ENCODE assay signal across 10 cellular contexts in the genomic region with DNA sequence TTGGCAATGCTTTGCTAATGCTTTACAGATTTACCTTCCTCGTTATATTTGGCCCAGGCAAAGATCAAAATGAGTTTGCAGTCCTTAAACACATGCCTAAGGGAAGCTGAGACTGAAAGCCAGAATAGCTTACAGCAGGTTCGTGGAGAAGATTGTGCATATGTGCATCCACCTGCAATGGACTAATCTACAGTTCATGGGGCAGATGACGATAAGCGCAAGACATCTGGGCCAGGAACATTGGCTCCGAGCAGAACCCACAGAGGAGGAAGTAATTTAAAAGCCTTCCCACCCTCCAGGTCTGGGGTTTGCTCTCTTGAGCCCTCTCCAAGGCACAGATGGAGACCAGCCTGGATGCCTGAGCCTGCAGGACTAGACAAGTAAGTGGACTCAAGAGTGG.
A peak's percentile ranks its signal among the peaks of the same experiment; 100 is the strongest.
DNase-seq lines count a peak whose midpoint lies in the region; ATAC-seq, FAIRE-seq and TF ChIP-seq lines count a peak whose summit lies in the region.
"Had no signal": no experiment of that assay in that cellular context is flagged by ENCODE, and none has a peak within 500 bp of the region (broad histone marks: within the 10 kb centered on the region; RNA-seq: fewer than 3 reads in every experiment).

No MANE protein-coding gene starts in this region.

- no peak overlapping the region for H3K4me2 ChIP-seq in HepG2 (ENCODE audit: low read depth, low read length)

- peaks cover 82% of the 10 kb centered on the region for H3K4me1 Mint-ChIP-seq in activated naive CD4-positive, alpha-beta T cell treated with anti-CD3 and anti-CD28 coated beads, Interleukin-2, amount 50 U/mL, for 24 hours
- H3K4me1 Mint-ChIP-seq in central memory CD8-positive, alpha-beta T cell = peaks cover 73% of the 10 kb centered on the region

- peak overlapping the region; percentile 78 for H3K4me3 Mint-ChIP-seq in activated naive CD4-positive, alpha-beta T cell treated with anti-CD3 and anti-CD28 coated beads, Interleukin-2, amount 50 U/mL, for 24 hours
- H3K4me3 Mint-ChIP-seq in central memory CD8-positive, alpha-beta T cell = peak overlapping the region; percentile 77

- TF ChIP-seq CTCF in stomach (IDR thresholded peaks at IDR 0.05) (no peak), HepG2 (CRISPR knock-in tag; IDR thresholded peaks at IDR 0.05) (no peak)

- BruUV-seq in HepG2 (replicated peaks; lab: Mats Ljungman, UMichigan) = no TSS peak

- peaks cover 0 to 19% (median 11%) of the 10 kb centered on the region in 4 donors for H3K4me1 ChIP-seq in stomach
- H3K4me1 ChIP-seq in HepG2 (ENCODE audit: insufficient read depth, low read length) = peaks cover 16% of the 10 kb centered on the region
- H3K4me1 ChIP-seq: prostate gland had no signal

- no peak for FAIRE-seq in HepG2 (lab: Jason Lieb, UNC)

- no peaks in the 10 kb centered on the region for H3K9me3 Mint-ChIP-seq in activated naive CD4-positive, alpha-beta T cell treated with anti-CD3 and anti-CD28 coated beads, Interleukin-2, amount 50 U/mL, for 24 hours
- no peaks in the 10 kb centered on the region for H3K9me3 Mint-ChIP-seq in central memory CD8-positive, alpha-beta T cell

- CTCF ChIA-PET in HepG2 (lab: Yijun Ruan, JAX; ENCODE audit: low intra/inter-chr PET ratio, low total read pairs) = no interaction called here

- 38 to 54% (median 52%) methylated on average over 5 of the region's 5 CpGs for WGBS in stomach, 5 donors
- 67% methylated on average over 5 of the region's 5 CpGs for WGBS in HepG2 (ENCODE audit: low lambda C conversion rate)

- peak overlapping the region in 3 of 5 donors; percentile 56 to 69 (median 62) for H3K27ac ChIP-seq in stomach
- no peak overlapping the region for H3K27ac ChIP-seq in HepG2 (ENCODE audit: extremely low read length, insufficient read depth, low read length)
- H3K27ac ChIP-seq: prostate gland had no signal

- peak; percentile 25 for ATAC-seq in central memory CD8-positive, alpha-beta T cell (replicated peaks; ENCODE audit: extremely low read depth, poor library complexity, severe bottlenecking)
- no peak for ATAC-seq in HepG2
- no peak for ATAC-seq in left ventricle myocardium superior

- H3K9ac ChIP-seq in HepG2 (ENCODE audit: insufficient read depth, low read depth, low read length) = no peak overlapping the region

- no peaks in the 10 kb centered on the region for H4K20me1 ChIP-seq in HepG2 (ENCODE audit: insufficient read depth, low read length)

- no peak for TF ChIP-seq RAD21 in HepG2 (CRISPR knock-in tag; IDR thresholded peaks at IDR 0.05)

- H3K27ac Mint-ChIP-seq in activated naive CD4-positive, alpha-beta T cell treated with anti-CD3 and anti-CD28 coated beads, Interleukin-2, amount 50 U/mL, for 24 hours = peak overlapping the region; percentile 78
- H3K27ac Mint-ChIP-seq in central memory CD8-positive, alpha-beta T cell (ENCODE audit: low read depth) = peak overlapping the region; percentile 93

- H3K4me3 ChIP-seq in stomach (no peak overlapping the region), HepG2 (replicated peaks in 1 of 3; ENCODE audit: insufficient read depth in 1 of 3, low read depth in 2 of 3, low read length in 3 of 3) (no peak overlapping the region)
- H3K4me3 ChIP-seq: prostate gland, upper lobe of right lung had no signal

- no peaks in the 10 kb centered on the region for H3K27me3 Mint-ChIP-seq in activated naive CD4-positive, alpha-beta T cell treated with anti-CD3 and anti-CD28 coated beads, Interleukin-2, amount 50 U/mL, for 24 hours
- no peaks in the 10 kb centered on the region for H3K27me3 Mint-ChIP-seq in central memory CD8-positive, alpha-beta T cell

- H3K36me3 ChIP-seq in stomach (peaks cover 9 to 62% (median 25%) of the 10 kb centered on the region in 4 donors), HepG2 (replicated peaks in 1 of 2; ENCODE audit: control insufficient read depth in 1 of 2, insufficient read depth in 2 of 2, low read length in 2 of 2) (no peaks in the 10 kb centered on the region)
- H3K36me3 ChIP-seq: prostate gland, upper lobe of right lung had no signal

- H3K36me3 Mint-ChIP-seq in activated naive CD4-positive, alpha-beta T cell treated with anti-CD3 and anti-CD28 coated beads, Interleukin-2, amount 50 U/mL, for 24 hours = no peaks in the 10 kb centered on the region
- peaks cover 20% of the 10 kb centered on the region for H3K36me3 Mint-ChIP-seq in central memory CD8-positive, alpha-beta T cell (ENCODE audit: insufficient read depth)

- intact Hi-C loops in stomach (cut with DNase I; ENCODE audit: low total_unique reads) = loop anchor here (10.0 kb wide), 2 partner anchors 181 to 381 kb away; a partner anchor contains a TSS
- intact Hi-C loops in HepG2 (cut with micrococcal nuclease; ENCODE audit: unreplicated experiment) = no loop called here
- intact Hi-C loops in left ventricle myocardium superior (cut with micrococcal nuclease) = no loop called here

- H2AFZ ChIP-seq in HepG2 (ENCODE audit: low read length) = no peak overlapping the region

- no peaks in the 10 kb centered on the region for H3K27me3 ChIP-seq in stomach
- peaks cover 3 to 6% of the 10 kb centered on the region in 2 experiments; a peak in 2 of 5 replicates for H3K27me3 ChIP-seq in HepG2 (ENCODE audit: control insufficient read depth in 1 of 2, insufficient read depth in 2 of 2, low read length in 2 of 2)
- H3K27me3 ChIP-seq: upper lobe of right lung had no signal

- POLR2A ChIA-PET in HepG2 (lab: Yijun Ruan, JAX) = no interaction called here

- DNase-seq in activated naive CD4-positive, alpha-beta T cell (lab: John Stamatoyannopoulos, UW) = no peak
- DNase-seq in NOMO-1 treated with DMSO at 0.1 percent for 48 hours (lab: John Stamatoyannopoulos, UW; ENCODE audit: unreplicated experiment) (peak; percentile 19), stomach (no peak), NCI-H1048 (lab: John Stamatoyannopoulos, UW) (no peak), HepG2 (ENCODE audit: low spot score) (no peak), left ventricle myocardium superior (no peak)
- DNase-seq in central memory CD8-positive, alpha-beta T cell (ENCODE audit: low spot score in 2 of 2) = no peak
- DNase-seq: upper lobe of right lung had no signal

- in situ Hi-C loops in HepG2 (cut with HindIII; ENCODE audit: extremely low pct_ligation_motif_present, low pct_unique_long_range_greater_than_20kb) = loop anchor here (10.0 to 25.0 kb wide), 3 partner anchors 321 to 1023 kb away; a partner anchor contains a TSS

- TF ChIP-seq POLR2A in stomach (IDR thresholded peaks at IDR 0.05) = no peak
- TF ChIP-seq POLR2A in HepG2 (IDR thresholded peaks at IDR 0.05; ENCODE audit: insufficient read depth in 1 of 2, low read depth in 2 of 2, low read length in 2 of 2) = no peak

- TF ChIP-seq EP300 in stomach (IDR thresholded peaks at IDR 0.05) = no peak
- no peak for TF ChIP-seq EP300 in HepG2 (IDR thresholded peaks at IDR 0.05; ENCODE audit: low read depth in 2 of 2, low read length in 2 of 2)
- TF ChIP-seq EP300 in HepG2 (CRISPR knock-in tag; IDR thresholded peaks at IDR 0.05; ENCODE audit: borderline replicate concordance) = no peak

- no peaks in the 10 kb centered on the region for H3K79me2 ChIP-seq in HepG2 (ENCODE audit: insufficient read depth, low read length)

- H3K9me3 ChIP-seq in stomach = no peaks in the 10 kb centered on the region
- no peaks in the 10 kb centered on the region for H3K9me3 ChIP-seq in HepG2 (ENCODE audit: low read length)
- H3K9me3 ChIP-seq: prostate gland, upper lobe of right lung had no signal

TF ChIP-seq in HepG2, 621 proteins besides CTCF, POLR2A, EP300 and RAD21:
- TF ChIP-seq, protein P1, sequence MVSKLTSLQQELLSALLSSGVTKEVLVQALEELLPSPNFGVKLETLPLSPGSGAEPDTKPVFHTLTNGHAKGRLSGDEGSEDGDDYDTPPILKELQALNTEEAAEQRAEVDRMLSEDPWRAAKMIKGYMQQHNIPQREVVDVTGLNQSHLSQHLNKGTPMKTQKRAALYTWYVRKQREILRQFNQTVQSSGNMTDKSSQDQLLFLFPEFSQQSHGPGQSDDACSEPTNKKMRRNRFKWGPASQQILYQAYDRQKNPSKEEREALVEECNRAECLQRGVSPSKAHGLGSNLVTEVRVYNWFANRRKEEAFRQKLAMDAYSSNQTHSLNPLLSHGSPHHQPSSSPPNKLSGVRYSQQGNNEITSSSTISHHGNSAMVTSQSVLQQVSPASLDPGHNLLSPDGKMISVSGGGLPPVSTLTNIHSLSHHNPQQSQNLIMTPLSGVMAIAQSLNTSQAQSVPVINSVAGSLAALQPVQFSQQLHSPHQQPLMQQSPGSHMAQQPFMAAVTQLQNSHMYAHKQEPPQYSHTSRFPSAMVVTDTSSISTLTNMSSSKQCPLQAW (CRISPR knock-in tag; IDR thresholded peaks at IDR 0.05) = no peak
- TF ChIP-seq SRY (CRISPR knock-in tag; IDR thresholded peaks at IDR 0.05) = no peak
- TF ChIP-seq IKZF1 (IDR thresholded peaks at IDR 0.05) = no peak
- TF ChIP-seq, protein P2, sequence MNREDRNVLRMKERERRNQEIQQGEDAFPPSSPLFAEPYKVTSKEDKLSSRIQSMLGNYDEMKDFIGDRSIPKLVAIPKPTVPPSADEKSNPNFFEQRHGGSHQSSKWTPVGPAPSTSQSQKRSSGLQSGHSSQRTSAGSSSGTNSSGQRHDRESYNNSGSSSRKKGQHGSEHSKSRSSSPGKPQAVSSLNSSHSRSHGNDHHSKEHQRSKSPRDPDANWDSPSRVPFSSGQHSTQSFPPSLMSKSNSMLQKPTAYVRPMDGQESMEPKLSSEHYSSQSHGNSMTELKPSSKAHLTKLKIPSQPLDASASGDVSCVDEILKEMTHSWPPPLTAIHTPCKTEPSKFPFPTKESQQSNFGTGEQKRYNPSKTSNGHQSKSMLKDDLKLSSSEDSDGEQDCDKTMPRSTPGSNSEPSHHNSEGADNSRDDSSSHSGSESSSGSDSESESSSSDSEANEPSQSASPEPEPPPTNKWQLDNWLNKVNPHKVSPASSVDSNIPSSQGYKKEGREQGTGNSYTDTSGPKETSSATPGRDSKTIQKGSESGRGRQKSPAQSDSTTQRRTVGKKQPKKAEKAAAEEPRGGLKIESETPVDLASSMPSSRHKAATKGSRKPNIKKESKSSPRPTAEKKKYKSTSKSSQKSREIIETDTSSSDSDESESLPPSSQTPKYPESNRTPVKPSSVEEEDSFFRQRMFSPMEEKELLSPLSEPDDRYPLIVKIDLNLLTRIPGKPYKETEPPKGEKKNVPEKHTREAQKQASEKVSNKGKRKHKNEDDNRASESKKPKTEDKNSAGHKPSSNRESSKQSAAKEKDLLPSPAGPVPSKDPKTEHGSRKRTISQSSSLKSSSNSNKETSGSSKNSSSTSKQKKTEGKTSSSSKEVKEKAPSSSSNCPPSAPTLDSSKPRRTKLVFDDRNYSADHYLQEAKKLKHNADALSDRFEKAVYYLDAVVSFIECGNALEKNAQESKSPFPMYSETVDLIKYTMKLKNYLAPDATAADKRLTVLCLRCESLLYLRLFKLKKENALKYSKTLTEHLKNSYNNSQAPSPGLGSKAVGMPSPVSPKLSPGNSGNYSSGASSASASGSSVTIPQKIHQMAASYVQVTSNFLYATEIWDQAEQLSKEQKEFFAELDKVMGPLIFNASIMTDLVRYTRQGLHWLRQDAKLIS (CRISPR knock-in tag; IDR thresholded peaks at IDR 0.05) = no peak
- TF ChIP-seq HDAC2 (CRISPR knock-in tag; IDR thresholded peaks at IDR 0.05) = no peak
- TF ChIP-seq NFE2L1 (CRISPR knock-in tag; IDR thresholded peaks at IDR 0.05; ENCODE audit: borderline replicate concordance) = no peak
